ENCODE assay signal across 1 cellular context in genomic region chr19:47322048-47322447, GRCh38.
TF ChIP-seq lines count a peak whose summit lies in the region.

No MANE protein-coding gene starts in this region.

TF ChIP-seq in GM12878, 131 proteins besides CTCF, POLR2A, EP300 and RAD21 (continued from another document):
- TF ChIP-seq, protein P1, sequence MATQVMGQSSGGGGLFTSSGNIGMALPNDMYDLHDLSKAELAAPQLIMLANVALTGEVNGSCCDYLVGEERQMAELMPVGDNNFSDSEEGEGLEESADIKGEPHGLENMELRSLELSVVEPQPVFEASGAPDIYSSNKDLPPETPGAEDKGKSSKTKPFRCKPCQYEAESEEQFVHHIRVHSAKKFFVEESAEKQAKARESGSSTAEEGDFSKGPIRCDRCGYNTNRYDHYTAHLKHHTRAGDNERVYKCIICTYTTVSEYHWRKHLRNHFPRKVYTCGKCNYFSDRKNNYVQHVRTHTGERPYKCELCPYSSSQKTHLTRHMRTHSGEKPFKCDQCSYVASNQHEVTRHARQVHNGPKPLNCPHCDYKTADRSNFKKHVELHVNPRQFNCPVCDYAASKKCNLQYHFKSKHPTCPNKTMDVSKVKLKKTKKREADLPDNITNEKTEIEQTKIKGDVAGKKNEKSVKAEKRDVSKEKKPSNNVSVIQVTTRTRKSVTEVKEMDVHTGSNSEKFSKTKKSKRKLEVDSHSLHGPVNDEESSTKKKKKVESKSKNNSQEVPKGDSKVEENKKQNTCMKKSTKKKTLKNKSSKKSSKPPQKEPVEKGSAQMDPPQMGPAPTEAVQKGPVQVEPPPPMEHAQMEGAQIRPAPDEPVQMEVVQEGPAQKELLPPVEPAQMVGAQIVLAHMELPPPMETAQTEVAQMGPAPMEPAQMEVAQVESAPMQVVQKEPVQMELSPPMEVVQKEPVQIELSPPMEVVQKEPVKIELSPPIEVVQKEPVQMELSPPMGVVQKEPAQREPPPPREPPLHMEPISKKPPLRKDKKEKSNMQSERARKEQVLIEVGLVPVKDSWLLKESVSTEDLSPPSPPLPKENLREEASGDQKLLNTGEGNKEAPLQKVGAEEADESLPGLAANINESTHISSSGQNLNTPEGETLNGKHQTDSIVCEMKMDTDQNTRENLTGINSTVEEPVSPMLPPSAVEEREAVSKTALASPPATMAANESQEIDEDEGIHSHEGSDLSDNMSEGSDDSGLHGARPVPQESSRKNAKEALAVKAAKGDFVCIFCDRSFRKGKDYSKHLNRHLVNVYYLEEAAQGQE (IDR thresholded peaks at IDR 0.05; ENCODE audit: low read depth, low read length) = no peak
- no peak for TF ChIP-seq PBX3 (IDR thresholded peaks at IDR 0.05; ENCODE audit: insufficient replicate concordance, low read depth, low read length)
